8 cellular contexts compared by ENCODE assay signal in genomic region chr17:44775838-44776621, GRCh38. TPM values are rescaled to one million over a fixed set of nuclear protein-coding genes. Genes with fewer than 3 reads are reported as not detected.
DNase-seq lines count a peak whose midpoint lies in the region; ATAC-seq and TF ChIP-seq lines count a peak whose summit lies in the region.

No MANE protein-coding gene starts in this region.

- H3K4me3 ChIP-seq in BLaER1 treated with 17β-estradiol and CSF1 and Interleukin-3, amounts not matched to agents 10 nM and 100 nM, result peak overlapping the region; percentile 61 to 81 (median 69)
- peak overlapping the region; percentile 59 for H3K4me3 ChIP-seq in OCI-LY1 (ENCODE audit: low read depth, low read length, poor library complexity, severe bottlenecking)
- peak overlapping the region; percentile 26 to 90 (median 68) for H3K4me3 ChIP-seq in dorsolateral prefrontal cortex
- H3K4me3 ChIP-seq in mucosa of rectum (ENCODE audit: low read length in 2 of 2), result peak overlapping the region; percentile 70 to 75

- H4K20me1 ChIP-seq in BLaER1 treated with 17β-estradiol and CSF1 and Interleukin-3, amounts not matched to agents 10 nM and 100 nM, result peaks cover 0 to 17% (median 4%) of the 10 kb centered on the region in 11 experiments; a peak in 7 of 22 replicates
- no peaks in the 10 kb centered on the region for H4K20me1 ChIP-seq in OCI-LY1 (ENCODE audit: insufficient read depth, low read length)

- TF ChIP-seq CTCF in OCI-LY1 (IDR thresholded peaks at IDR 0.05; ENCODE audit: low read length) (no peak), dorsolateral prefrontal cortex (IDR thresholded peaks at IDR 0.05 in 54 of 56, conservative IDR thresholded peaks at IDR 0.05 in 2 of 56; ENCODE audit: low read depth in 1 of 56, partially characterized antibody in 56 of 56) (peak in 7 of 56 donors; percentile 5 to 23 (median 6))

- DNase-seq in dorsolateral prefrontal cortex (peak in 1 of 10 donors; percentile 54), NCI-H1048 (lab: John Stamatoyannopoulos, UW) (no peak)
- no peak for DNase-seq in central memory CD4-positive, alpha-beta T cell

- no peaks in the 10 kb centered on the region for H3F3A ChIP-seq in OCI-LY1 (ENCODE audit: insufficient read depth, low read length)

- intact Hi-C loops in dorsolateral prefrontal cortex (cut with DNase I), result loop anchor here (5.0 to 10.0 kb wide), 3 partner anchors 91 to 359 kb away; partner anchors contain the start of genes PLCD3 (in 2 of the 2) and ACBD4 (in 1 of the 2)

- peaks cover 19 to 60% (median 56%) of the 10 kb centered on the region in 10 experiments for H3K4me1 ChIP-seq in BLaER1 treated with 17β-estradiol and CSF1 and Interleukin-3, amounts not matched to agents 10 nM and 100 nM
- H3K4me1 ChIP-seq in OCI-LY1 (ENCODE audit: insufficient read depth, low read length, severe bottlenecking) (peaks cover 21% of the 10 kb centered on the region), mucosa of rectum (ENCODE audit: control insufficient read depth in 2 of 2, insufficient read depth in 2 of 2, low read length in 2 of 2) (peaks cover 17 to 19% of the 10 kb centered on the region in 2 donors)

- no peaks in the 10 kb centered on the region for H3K36me3 ChIP-seq in BLaER1 treated with 17β-estradiol and CSF1 and Interleukin-3, amounts not matched to agents 10 nM and 100 nM
- H3K36me3 ChIP-seq in OCI-LY1 (ENCODE audit: insufficient read depth, low read length) (no peaks in the 10 kb centered on the region), mucosa of rectum (ENCODE audit: control insufficient read depth in 2 of 2, insufficient read depth in 2 of 2, low read length in 2 of 2) (no peaks in the 10 kb centered on the region)

- no peak overlapping the region for H3K27ac ChIP-seq in BLaER1 treated with 17β-estradiol and CSF1 and Interleukin-3, amounts not matched to agents 10 nM and 100 nM
- H3K27ac ChIP-seq in OCI-LY1 (ENCODE audit: low read depth, low read length, poor library complexity, severe bottlenecking) (no peak overlapping the region), dorsolateral prefrontal cortex (peak overlapping the region in 43 of 59 donors; percentile 10 to 84 (median 52)), mucosa of rectum (ENCODE audit: low read depth in 2 of 2, low read length in 2 of 2) (peak overlapping the region in 1 of 2 donors; percentile 32)

- peak overlapping the region in 9 of 11 experiments; percentile 17 to 69 (median 63); a peak in 17 of 22 replicates for H3K9ac ChIP-seq in BLaER1 treated with 17β-estradiol and CSF1 and Interleukin-3, amounts not matched to agents 10 nM and 100 nM
- H3K9ac ChIP-seq in OCI-LY1 (ENCODE audit: low read length) (peak overlapping the region; percentile 39; the same call in 1 of the 2 replicates), mucosa of rectum (ENCODE audit: low read depth in 1 of 2, low read length in 2 of 2) (peak overlapping the region; percentile 47 to 51)

- no peaks in the 10 kb centered on the region for H3K9me2 ChIP-seq in OCI-LY1 (ENCODE audit: low read depth, low read length)

- H3K9me3 ChIP-seq in BLaER1 treated with 17β-estradiol and CSF1 and Interleukin-3, amounts not matched to agents 10 nM and 100 nM (replicated peaks in 1 of 11), result no peaks in the 10 kb centered on the region
- no peaks in the 10 kb centered on the region for H3K9me3 ChIP-seq in OCI-LY1 (ENCODE audit: low read length)
- no peaks in the 10 kb centered on the region for H3K9me3 ChIP-seq in mucosa of rectum (ENCODE audit: control insufficient read depth in 2 of 2, low read length in 2 of 2)

- H3K4me2 ChIP-seq in BLaER1 treated with 17β-estradiol and CSF1 and Interleukin-3, amounts not matched to agents 10 nM and 100 nM, result peak overlapping the region; percentile 99 to 100 (median 100)
- peak overlapping the region; percentile 71 for H3K4me2 ChIP-seq in OCI-LY1 (ENCODE audit: low read length)

- no peaks in the 10 kb centered on the region for H3K79me2 ChIP-seq in OCI-LY1 (ENCODE audit: insufficient read depth, low read length)

- no peak overlapping the region for H2AFZ ChIP-seq in OCI-LY1 (ENCODE audit: low read length)

- ATAC-seq in GM21576 (IDR thresholded peaks at IDR 0.05; ENCODE audit: unreplicated experiment) (peak; percentile 5), GM21360 (IDR thresholded peaks at IDR 0.05; ENCODE audit: unreplicated experiment) (no peak)

- peaks cover 0 to 21% (median 0%) of the 10 kb centered on the region in 11 experiments; a peak in 5 of 22 replicates for H3K27me3 ChIP-seq in BLaER1 treated with 17β-estradiol and CSF1 and Interleukin-3, amounts not matched to agents 10 nM and 100 nM
- H3K27me3 ChIP-seq in OCI-LY1 (ENCODE audit: insufficient read depth, low read length) (no peaks in the 10 kb centered on the region), dorsolateral prefrontal cortex (no peaks in the 10 kb centered on the region), mucosa of rectum (ENCODE audit: control insufficient read depth in 2 of 2, insufficient read depth in 2 of 2, low read length in 2 of 2) (peaks cover 0 to 9% of the 10 kb centered on the region in 2 donors)

RNA-seq across cellular contexts. Expression of gene ADAM11, which starts 17.2 kb away (rescaled TPM):
- total RNA-seq in dorsolateral prefrontal cortex, result 10 to 100 TPM; 22.2 to 97.2 (median 58.2) TPM

RNA-seq across cellular contexts. Expression of gene GJC1, which starts 54.1 kb away (rescaled TPM):
- total RNA-seq in dorsolateral prefrontal cortex, result 10 to 100 TPM in 94 of 120 experiments, 1 to 10 TPM in 26; 5.8 to 37.9 (median 12.9) TPM

Comparison
In these comparisons a context has a peak if more than half of its experiments do, and no peak if none do; other contexts are left out.
1. H3K27ac ChIP-seq: peak in dorsolateral prefrontal cortex (43 of 59); none in BLaER1 treated with 17β-estradiol and CSF1 and Interleukin-3, amounts not matched to agents 10 nM and 100 nM (0 of 11) and OCI-LY1 (single experiment).
2. Peak in every context shown above with its lines, with median percentiles within 50 percentile points of each other: H3K4me3 ChIP-seq and H3K9ac ChIP-seq.